8 cellular contexts compared by ENCODE assay signal in the genomic region with DNA sequence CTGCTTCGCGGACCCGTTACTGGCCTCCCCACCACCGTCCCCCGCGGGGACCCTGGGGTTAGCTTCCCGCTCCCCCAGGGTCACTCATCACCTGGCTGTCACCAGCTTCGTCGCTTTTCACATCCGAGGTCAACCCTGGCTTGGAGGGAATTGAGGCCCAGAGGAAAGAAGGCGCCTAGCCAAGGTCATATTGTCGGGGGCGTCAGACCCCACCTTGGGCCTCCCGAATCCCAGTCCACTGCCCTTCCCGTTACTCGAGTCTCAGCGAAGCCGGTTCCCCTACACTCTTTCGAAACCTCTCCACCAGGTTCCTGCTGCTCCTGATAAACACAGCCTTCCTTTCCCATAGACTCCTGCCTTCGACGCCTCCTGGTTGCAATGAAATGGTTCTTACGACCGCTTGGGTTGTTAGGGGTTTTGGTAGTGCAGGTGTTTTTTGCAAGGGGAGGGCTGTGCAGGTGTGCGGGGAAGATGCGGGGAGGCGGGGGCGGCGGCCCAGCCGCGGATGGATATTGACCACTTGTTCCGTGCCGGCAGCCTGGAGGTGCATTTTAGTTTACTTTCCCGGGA. TPM values are rescaled to one million over a fixed set of nuclear protein-coding genes. Genes with fewer than 3 reads are reported as not detected.
A peak's percentile ranks its signal among the peaks of the same experiment; 100 is the strongest.
DNase-seq lines count a peak whose midpoint lies in the region; FAIRE-seq and TF ChIP-seq lines count a peak whose summit lies in the region.

No MANE protein-coding gene starts in this region.

- H3K4me2 ChIP-seq in GM23248 (ENCODE audit: unreplicated experiment): peak overlapping the region; percentile 85
- H3K4me2 ChIP-seq in neuronal stem cell (ENCODE audit: insufficient read depth, low read length, poor library complexity, severe bottlenecking): peak overlapping the region; percentile 93

- H2BK15ac ChIP-seq in neuronal stem cell (ENCODE audit: low read length): no peak overlapping the region

- H3K36me3 ChIP-seq in GM23248 (ENCODE audit: low read depth): no peaks in the 10 kb centered on the region
- H3K36me3 ChIP-seq in SJCRH30: no peaks in the 10 kb centered on the region
- H3K36me3 ChIP-seq in neuronal stem cell (replicated peaks in 1 of 2; ENCODE audit: control insufficient read depth in 2 of 2, insufficient read depth in 2 of 2, low read length in 2 of 2): peaks cover 0 to 24% of the 10 kb centered on the region in 2 donors

- no peak overlapping the region for H3K27ac ChIP-seq in GM23248
- H3K27ac ChIP-seq in SJCRH30: peak overlapping the region; percentile 60
- no peak overlapping the region for H3K27ac ChIP-seq in neuronal stem cell (replicated peaks; ENCODE audit: low read length)

- no peaks in the 10 kb centered on the region for H3F3A ChIP-seq in GM23248 (ENCODE audit: insufficient read depth)

- peak overlapping the region; percentile 100 for H3K18ac ChIP-seq in neuronal stem cell (ENCODE audit: low read length)

- H3K4ac ChIP-seq in neuronal stem cell (ENCODE audit: low read length): no peak overlapping the region

- 11 to 12% methylated on average over 28 to 33 of the region's 33 CpGs for WGBS in GM23248 (ENCODE audit: low coverage in 1 of 2, low lambda C conversion rate in 2 of 2, missing lambda C conversion rate in 2 of 2), 2 experiments
- WGBS in neuronal stem cell (ENCODE audit: extremely low coverage in 2 of 2, insufficient read length in 2 of 2, insufficient replicate concordance in 1 of 2), 2 donors: no CpG with 5 or more reads among the region's 33 CpGs

- peak overlapping the region; percentile 74 for H4K8ac ChIP-seq in neuronal stem cell (ENCODE audit: low read depth, low read length)

- H3K9ac ChIP-seq in GM23248: peak overlapping the region; percentile 82
- peak overlapping the region; percentile 99 for H3K9ac ChIP-seq in neuronal stem cell (ENCODE audit: low read depth, low read length, poor library complexity)

- H3K9me2 ChIP-seq in GM23248 (ENCODE audit: insufficient read depth): no peaks in the 10 kb centered on the region

- H2BK12ac ChIP-seq in neuronal stem cell (ENCODE audit: low read length): no peak overlapping the region

- no peak overlapping the region for H3K14ac ChIP-seq in neuronal stem cell (ENCODE audit: low read length)

- no peak for FAIRE-seq in HTR-8/SVneo (lab: Jason Lieb, UNC)

- no peaks in the 10 kb centered on the region for H3K9me3 ChIP-seq in GM23248 (ENCODE audit: low read depth)
- H3K9me3 ChIP-seq in SJCRH30 (replicated peaks): no peaks in the 10 kb centered on the region
- no peaks in the 10 kb centered on the region for H3K9me3 ChIP-seq in neuronal stem cell (replicated peaks in 1 of 2; ENCODE audit: control insufficient read depth in 2 of 2, insufficient read depth in 1 of 2, low read depth in 1 of 2, low read length in 2 of 2)

- H2AK5ac ChIP-seq in neuronal stem cell (ENCODE audit: low read depth, low read length): no peak overlapping the region

- TF ChIP-seq CTCF in AG09309 (IDR thresholded peaks at IDR 0.05; ENCODE audit: control insufficient read depth, insufficient read depth, low read depth, low read length, missing control alignments): peak; percentile 8
- TF ChIP-seq CTCF in epithelial cell of proximal tubule (conservative IDR thresholded peaks at IDR 0.05; ENCODE audit: low read depth, low read length): no peak

- peak overlapping the region; percentile 99 for H2BK5ac ChIP-seq in neuronal stem cell (ENCODE audit: low read length)

- H3K79me2 ChIP-seq in GM23248 (ENCODE audit: insufficient read depth): peaks cover 54% of the 10 kb centered on the region

- no peaks in the 10 kb centered on the region for H4K20me1 ChIP-seq in GM23248 (ENCODE audit: insufficient read depth)

- H4K91ac ChIP-seq in neuronal stem cell (ENCODE audit: low read depth, low read length, poor library complexity): no peak overlapping the region

- H3K4me3 ChIP-seq in AG09309 (ENCODE audit: control insufficient read depth, low read depth, low read length) (peak overlapping the region; percentile 89), GM23248 (peak overlapping the region; percentile 89), SJCRH30 (peak overlapping the region; percentile 84), epithelial cell of proximal tubule (ENCODE audit: low read depth, low read length) (peak overlapping the region; percentile 93), neuronal stem cell (ENCODE audit: low read length in 2 of 2) (peak overlapping the region; percentile 85 to 90)

- H2BK120ac ChIP-seq in neuronal stem cell (ENCODE audit: low read depth, low read length): no peak overlapping the region

- no peaks in the 10 kb centered on the region for H3K27me3 ChIP-seq in GM23248 (replicated peaks; ENCODE audit: insufficient read depth)
- H3K27me3 ChIP-seq in SJCRH30: no peaks in the 10 kb centered on the region
- H3K27me3 ChIP-seq in neuronal stem cell (ENCODE audit: control insufficient read depth in 3 of 3, insufficient read depth in 3 of 3, low read depth in 1 of 3, low read length in 3 of 3): no peaks in the 10 kb centered on the region

- DNase-seq in AG09309 (ENCODE audit: low read depth) (no peak), GM23248 (peak; percentile 64), SJCRH30 (no peak), epithelial cell of proximal tubule (ENCODE audit: low read depth) (no peak), neuronal stem cell (ENCODE audit: low spot score) (no peak), HTR-8/SVneo (ENCODE audit: insufficient read length, low spot score) (no peak), DMS114 treated with DMSO at 0.1 percent for 48 hours (lab: John Stamatoyannopoulos, UW; ENCODE audit: unreplicated experiment) (no peak)
- DNase-seq in activated effector memory CD4-positive, alpha-beta T cell treated with Interleukin-2 at 50 U/mL for 16 hours: no peak

- H3K23ac ChIP-seq in neuronal stem cell (ENCODE audit: low read depth, low read length, poor library complexity): peak overlapping the region; percentile 75

- peak overlapping the region; percentile 72 for H2AFZ ChIP-seq in GM23248
- H2AFZ ChIP-seq in neuronal stem cell (ENCODE audit: low read length): peak overlapping the region; percentile 90

- in situ Hi-C loops in GM23248 (cut with MboI): no loop called here

- H3K4me1 ChIP-seq in GM23248 (ENCODE audit: insufficient read depth): 0 out of 2 replicates have a peak, but pooled peaks cover 7% of the 10 kb centered on the region
- H3K4me1 ChIP-seq in SJCRH30: peaks cover 4% of the 10 kb centered on the region; the same call in 1 of the 2 replicates
- peaks cover 2 to 7% of the 10 kb centered on the region in 2 donors for H3K4me1 ChIP-seq in neuronal stem cell (ENCODE audit: control insufficient read depth in 2 of 2, insufficient read depth in 1 of 2, low read depth in 1 of 2, low read length in 2 of 2)

- H3K79me1 ChIP-seq in neuronal stem cell (ENCODE audit: low read depth, low read length): peaks cover 18% of the 10 kb centered on the region

RNA-seq across cellular contexts. Expression of a gene that starts 0.6 kb away (rescaled TPM):
- 11.7 and 27.9 TPM in 2 replicates for total RNA-seq in GM23248 (2014; rRNA removed; shearing (Covaris generic))
- polyA plus RNA-seq in GM23248 (2016; fragmentation: Nextera tagmentation; extraction: Ambion mirVana): 10.3 and 12.0 TPM in 2 replicates
- total RNA-seq in SJCRH30 (2014; rRNA removed; shearing (Covaris generic)): 25.2 and 28.6 TPM in 2 replicates
- total RNA-seq in epithelial cell of proximal tubule: 17.6 and 19.4 TPM in 2 replicates
- polyA plus RNA-seq in neuronal stem cell (2013, experiment 1 of 2): 15.2 TPM
- 15.8 TPM for polyA plus RNA-seq in neuronal stem cell (2013, experiment 2 of 2)

RNA-seq across cellular contexts. Expression of a gene that starts 22.5 kb away (rescaled TPM):
- 0.89 and 1.8 TPM in 2 replicates for total RNA-seq in GM23248 (2014; rRNA removed; shearing (Covaris generic))
- polyA plus RNA-seq in GM23248 (2016; fragmentation: Nextera tagmentation; extraction: Ambion mirVana): 0.24 TPM in 1 of 2 replicates, not detected in the other
- total RNA-seq in SJCRH30 (2014; rRNA removed; shearing (Covaris generic)): 17.2 and 17.9 TPM in 2 replicates
- total RNA-seq in epithelial cell of proximal tubule: 3.1 and 4.8 TPM in 2 replicates
- polyA plus RNA-seq in neuronal stem cell (2013, experiment 1 of 2): 74.6 TPM
- 74.3 TPM for polyA plus RNA-seq in neuronal stem cell (2013, experiment 2 of 2)

RNA-seq across cellular contexts. Expression of a gene that starts 35.0 kb away (rescaled TPM):
- total RNA-seq in GM23248 (2014; rRNA removed; shearing (Covaris generic)): 358 and 388 TPM in 2 replicates
- polyA plus RNA-seq in GM23248 (2016; fragmentation: Nextera tagmentation; extraction: Ambion mirVana): 397 and 417 TPM in 2 replicates
- total RNA-seq in SJCRH30 (2014; rRNA removed; shearing (Covaris generic)): 597 and 702 TPM in 2 replicates
- total RNA-seq in epithelial cell of proximal tubule: 539 and 593 TPM in 2 replicates
- polyA plus RNA-seq in neuronal stem cell (2013, experiment 1 of 2): 465 TPM
- polyA plus RNA-seq in neuronal stem cell (2013, experiment 2 of 2): 460 TPM

RNA-seq across cellular contexts. Expression of a gene that starts 46.8 kb away (rescaled TPM):
- 35.5 and 48.3 TPM in 2 replicates for total RNA-seq in GM23248 (2014; rRNA removed; shearing (Covaris generic))
- polyA plus RNA-seq in GM23248 (2016; fragmentation: Nextera tagmentation; extraction: Ambion mirVana): 123 and 130 TPM in 2 replicates
- 79.4 and 80.8 TPM in 2 replicates for total RNA-seq in SJCRH30 (2014; rRNA removed; shearing (Covaris generic))
- 109 and 204 TPM in 2 replicates for total RNA-seq in epithelial cell of proximal tubule
- polyA plus RNA-seq in neuronal stem cell (2013, experiment 1 of 2): 92.2 TPM
- 90.4 TPM for polyA plus RNA-seq in neuronal stem cell (2013, experiment 2 of 2)
